16 cellular contexts compared by ENCODE assay signal in genomic region chr1:185789846-185790735, GRCh38. TPM values are rescaled to one million over a fixed set of nuclear protein-coding genes. Genes with fewer than 3 reads are reported as not detected.
DNase-seq lines count a peak whose midpoint lies in the region; ATAC-seq and TF ChIP-seq lines count a peak whose summit lies in the region.
"Had no signal": no experiment of that assay in that cellular context is flagged by ENCODE, and none has a peak within 500 bp of the region (broad histone marks: within the 10 kb centered on the region; RNA-seq: fewer than 3 reads in every experiment).

No MANE protein-coding gene starts in this region.

- H3K9me3 Mint-ChIP-seq in endothelial cell (ENCODE audit: unreplicated experiment): no peaks in the 10 kb centered on the region

- peaks cover 12% of the 10 kb centered on the region for H3K4me1 ChIP-seq in ACC112 (ENCODE audit: control insufficient read depth, insufficient read depth, low read length, unreplicated experiment)
- H3K4me1 ChIP-seq in right lobe of liver: no peaks in the 10 kb centered on the region

- H3K79me2 ChIP-seq in ACC112 (ENCODE audit: control insufficient read depth, insufficient read depth, low read length, unreplicated experiment): no peaks in the 10 kb centered on the region

- WGBS in right lobe of liver (ENCODE audit: insufficient coverage, low coverage, low lambda C conversion rate, missing lambda C conversion rate): 25% methylated on average over 2 of the region's 2 CpGs

- H3K4me3 Mint-ChIP-seq in endothelial cell (ENCODE audit: unreplicated experiment): no peak overlapping the region
- H3K4me3 Mint-ChIP-seq: activated B cell treated with CpG ODN at 0.5 μM for 24 hours had no signal

- peaks cover 4% of the 10 kb centered on the region for H3K27me3 Mint-ChIP-seq in endothelial cell (ENCODE audit: unreplicated experiment)

- H3K36me3 Mint-ChIP-seq in endothelial cell (ENCODE audit: low read depth, unreplicated experiment): no peaks in the 10 kb centered on the region

- H3K36me3 ChIP-seq in ACC112 (ENCODE audit: insufficient read depth, low read length) (no peaks in the 10 kb centered on the region), right lobe of liver (no peaks in the 10 kb centered on the region)
- H3K36me3 ChIP-seq: heart left ventricle, upper lobe of left lung had no signal

- no peaks in the 10 kb centered on the region for H3K9me3 ChIP-seq in right lobe of liver
- H3K9me3 ChIP-seq: heart left ventricle, upper lobe of left lung had no signal

- peak in 3 of 4 donors; percentile 17 to 46 (median 33) for ATAC-seq in right lobe of liver
- ATAC-seq in HG03025 (IDR thresholded peaks at IDR 0.05; ENCODE audit: low FRiP score, unreplicated experiment): no peak

- H3K27me3 ChIP-seq in ACC112 (ENCODE audit: insufficient read depth, low read length): no peaks in the 10 kb centered on the region
- no peaks in the 10 kb centered on the region for H3K27me3 ChIP-seq in right lobe of liver
- H3K27me3 ChIP-seq: heart left ventricle, upper lobe of left lung had no signal

- peak overlapping the region; percentile 53 for H3K27ac ChIP-seq in ACC112 (ENCODE audit: low read depth, low read length)
- H3K27ac ChIP-seq in right lobe of liver: no peak overlapping the region
- H3K27ac ChIP-seq: KMS-11, upper lobe of left lung had no signal

- peaks cover 17% of the 10 kb centered on the region for H3K4me1 Mint-ChIP-seq in endothelial cell (ENCODE audit: unreplicated experiment)
- H3K4me1 Mint-ChIP-seq: activated B cell treated with CpG ODN at 0.5 μM for 24 hours had no signal

- TF ChIP-seq POLR2A in right lobe of liver (IDR thresholded peaks at IDR 0.05): no peak

- H3K4me3 ChIP-seq in ACC112 (ENCODE audit: low read depth, low read length) (no peak overlapping the region), right lobe of liver (no peak overlapping the region)
- H3K4me3 ChIP-seq: heart left ventricle, upper lobe of left lung had no signal

- peak; percentile 66 for DNase-seq in RPMI7951 (ENCODE audit: low read depth)
- DNase-seq in endothelial cell (ENCODE audit: low spot score): no peak
- no peak for DNase-seq in right lobe of liver
- DNase-seq in cerebellar cortex (ENCODE audit: low spot score): no peak
- DNase-seq in NCI-H146 treated with DMSO at 0.1 percent for 48 hours (lab: John Stamatoyannopoulos, UW; ENCODE audit: unreplicated experiment): no peak
- DNase-seq in stimulated activated CD4-positive, alpha-beta T cell treated with anti-CD3 and anti-CD28 coated beads, Interleukin-2, amount 100 ng/mL, for 48 hours: no peak
- DNase-seq: activated B cell treated with CpG ODN at 0.5 μM for 24 hours; effector CD4-positive, alpha-beta T cell; heart left ventricle; left colon; NCI-H1930; stimulated activated CD4-positive, alpha-beta T cell treated with anti-CD3 and anti-CD28 coated beads, Interleukin-12 subunit alpha, Interleukin-12 subunit beta, amount 100 ng/mL, for 4 hours; upper lobe of left lung had no signal

- no peak for TF ChIP-seq CTCF in endothelial cell (IDR thresholded peaks at IDR 0.05; ENCODE audit: unreplicated experiment)
- no peak for TF ChIP-seq CTCF in right lobe of liver (IDR thresholded peaks at IDR 0.05)

- no peak overlapping the region for H2AFZ ChIP-seq in ACC112 (ENCODE audit: low read length, unreplicated experiment)

- intact Hi-C loops in right lobe of liver (cut with DNase I): no loop called here

- H3K27ac Mint-ChIP-seq in endothelial cell (ENCODE audit: unreplicated experiment): peak overlapping the region; percentile 76
- H3K27ac Mint-ChIP-seq: activated B cell treated with CpG ODN at 0.5 μM for 24 hours had no signal

RNA-seq across cellular contexts. Expression of gene HMCN1, which starts 55.9 kb away (rescaled TPM):
- 2.8 and 4.9 TPM in 2 replicates for total RNA-seq in RPMI7951 (2014; rRNA removed; shearing (Covaris generic))
- total RNA-seq in endothelial cell (ENCODE audit: unreplicated experiment) (22.2 TPM), right lobe of liver (1 to 10 TPM; 4.7 to 7.5 (median 5.7) TPM)
